ENCODE assay signal across 9 cellular contexts in genomic region chr17:30323895-30324319, GRCh38. TPM values are rescaled to one million over a fixed set of nuclear protein-coding genes. Genes with fewer than 3 reads are reported as not detected.
A peak's percentile ranks its signal among the peaks of the same experiment; 100 is the strongest.
DNase-seq lines count a peak whose midpoint lies in the region; ATAC-seq and TF ChIP-seq lines count a peak whose summit lies in the region.
"Had no signal": no experiment of that assay in that cellular context is flagged by ENCODE, and none has a peak within 500 bp of the region (broad histone marks: within the 10 kb centered on the region; RNA-seq: fewer than 3 reads in every experiment).

No MANE protein-coding gene starts in this region.

- no peaks in the 10 kb centered on the region for H3K4me1 ChIP-seq in endodermal cell (ENCODE audit: control insufficient read depth, insufficient read depth, low read length)

- H3K9me3 ChIP-seq in endodermal cell (ENCODE audit: control insufficient read depth, low read length): no peaks in the 10 kb centered on the region

- H3K36me3 ChIP-seq in endodermal cell (ENCODE audit: control insufficient read depth, insufficient read depth, low read length): no peaks in the 10 kb centered on the region

- H3K27ac Mint-ChIP-seq in activated naive CD8-positive, alpha-beta T cell: peak overlapping the region; percentile 85
- no peak overlapping the region for H3K27ac Mint-ChIP-seq in endodermal cell

- no peak overlapping the region for H3K27ac ChIP-seq in endodermal cell (ENCODE audit: low read depth, low read length)

- DNase-seq in NCI-H748 (lab: John Stamatoyannopoulos, UW; ENCODE audit: unreplicated experiment) (peak; percentile 49), NCI-H748 treated with DMSO at 0.1 percent for 48 hours (lab: John Stamatoyannopoulos, UW) (no peak), sciatic nerve (ENCODE audit: low spot score) (peak; percentile 60), GOT3 (lab: John Stamatoyannopoulos, UW) (no peak), foreskin melanocyte (no peak), endodermal cell (no peak)

- peaks cover 33% of the 10 kb centered on the region for H3K4me1 Mint-ChIP-seq in activated naive CD8-positive, alpha-beta T cell (ENCODE audit: low read depth)
- H3K4me1 Mint-ChIP-seq in endodermal cell: no peaks in the 10 kb centered on the region

- H3K4me3 ChIP-seq in endodermal cell (ENCODE audit: low read length): no peak overlapping the region

- no peaks in the 10 kb centered on the region for H3K36me3 Mint-ChIP-seq in activated naive CD8-positive, alpha-beta T cell
- H3K36me3 Mint-ChIP-seq in endodermal cell (ENCODE audit: low read depth): no peaks in the 10 kb centered on the region

- ATAC-seq in sciatic nerve: no peak

- H3K9me3 Mint-ChIP-seq in activated naive CD8-positive, alpha-beta T cell (ENCODE audit: low read depth): no peaks in the 10 kb centered on the region
- no peaks in the 10 kb centered on the region for H3K9me3 Mint-ChIP-seq in endodermal cell

- H3K4me3 Mint-ChIP-seq in activated naive CD8-positive, alpha-beta T cell: peak overlapping the region; percentile 56
- no peak overlapping the region for H3K4me3 Mint-ChIP-seq in endodermal cell

- TF ChIP-seq CTCF in endodermal cell (conservative IDR thresholded peaks at IDR 0.05): no peak

- H3K27me3 Mint-ChIP-seq in activated naive CD8-positive, alpha-beta T cell: no peaks in the 10 kb centered on the region
- no peaks in the 10 kb centered on the region for H3K27me3 Mint-ChIP-seq in endodermal cell (ENCODE audit: insufficient read depth)

- no peaks in the 10 kb centered on the region for H3K27me3 ChIP-seq in endodermal cell (ENCODE audit: control insufficient read depth, insufficient read depth, low read length, poor library complexity, severe bottlenecking)

- no peak overlapping the region for H3K9ac ChIP-seq in endodermal cell (ENCODE audit: extremely low read depth, low read length, poor library complexity, severe bottlenecking)

- intact Hi-C loops in sciatic nerve (cut with DNase I): no loop called here

TF ChIP-seq in PFSK-1, 5 proteins besides CTCF, POLR2A, EP300 and RAD21:
- TF ChIP-seq REST (IDR thresholded peaks at IDR 0.05; ENCODE audit: insufficient read depth in 1 of 2, low read depth in 2 of 2, low read length in 2 of 2) (no peak), FOXP2 (optimal IDR thresholded peaks at IDR 0.05; ENCODE audit: borderline replicate concordance, extremely low read depth, extremely low read length, insufficient read depth) (peak; percentile 16)

RNA-seq across cellular contexts. Expression of gene TMIGD1, which starts 9.9 kb away (rescaled TPM):
- not detected for polyA plus RNA-seq in PFSK-1 (2012; ENCODE audit: insufficient read length, low read depth)
- total RNA-seq in sciatic nerve (not detected), endodermal cell (not detected)
- polyA plus RNA-seq in endodermal cell (2013, experiment 1 of 2): not detected
- not detected for polyA plus RNA-seq in endodermal cell (2013, experiment 2 of 2)
- total RNA-seq: lung microvascular endothelial cell had no signal

RNA-seq across cellular contexts. Expression of gene BLMH, which starts 32.2 kb away (rescaled TPM):
- polyA plus RNA-seq in PFSK-1 (2012; ENCODE audit: insufficient read length, low read depth): 53.0 TPM
- total RNA-seq in sciatic nerve (31.3 TPM), endodermal cell (10 to 100 TPM; 84.7 to 92.0 TPM)
- 65.9 TPM for polyA plus RNA-seq in endodermal cell (2013, experiment 1 of 2)
- 59.6 TPM for polyA plus RNA-seq in endodermal cell (2013, experiment 2 of 2)

RNA-seq across cellular contexts. Expression of gene CPD, which starts 54.8 kb away (rescaled TPM):
- polyA plus RNA-seq in PFSK-1 (2012; ENCODE audit: insufficient read length, low read depth): 27.9 TPM
- 53.2 TPM for total RNA-seq in sciatic nerve
- total RNA-seq in endodermal cell: 10 to 100 TPM; 81.7 to 82.1 TPM
- polyA plus RNA-seq in endodermal cell (2013, experiment 1 of 2): 38.8 TPM
- 40.4 TPM for polyA plus RNA-seq in endodermal cell (2013, experiment 2 of 2)

Comparison
In these comparisons a context has a peak if more than half of its experiments do, and no peak if none do; other contexts are left out.
1. DNase-seq: peak in NCI-H748 (single experiment) and sciatic nerve (single experiment); none in NCI-H748 treated with DMSO at 0.1 percent for 48 hours (single experiment), GOT3 (single experiment), foreskin melanocyte (single experiment) and endodermal cell (single experiment).